In genomic region chr20:1388706-1389483, GRCh38 we compare ENCODE assay signal across 10 cellular contexts.
DNase-seq lines count a peak whose midpoint lies in the region; ATAC-seq, FAIRE-seq and TF ChIP-seq lines count a peak whose summit lies in the region.
"Had no signal": no experiment of that assay in that cellular context is flagged by ENCODE, and none has a peak within 500 bp of the region (broad histone marks: within the 10 kb centered on the region; RNA-seq: fewer than 3 reads in every experiment).

No MANE protein-coding gene starts in this region.

- peaks cover 70% of the 10 kb centered on the region for H3K4me1 Mint-ChIP-seq in central memory CD8-positive, alpha-beta T cell

- peak overlapping the region; percentile 86 for H3K4me3 Mint-ChIP-seq in central memory CD8-positive, alpha-beta T cell

- no peaks in the 10 kb centered on the region for H3K9me3 Mint-ChIP-seq in central memory CD8-positive, alpha-beta T cell

- no peak for TF ChIP-seq CTCF in DOHH2 (IDR thresholded peaks at IDR 0.05; ENCODE audit: low read depth, low read length, poor library complexity, severe bottlenecking)
- TF ChIP-seq CTCF in neutrophil (IDR thresholded peaks at IDR 0.05), result no peak

- H3K4me1 ChIP-seq in DOHH2 (ENCODE audit: control insufficient read depth, low read length) (peaks cover 44% of the 10 kb centered on the region), neutrophil (ENCODE audit: control insufficient read depth in 1 of 2, insufficient read depth in 1 of 2, low read depth in 1 of 2, low read length in 1 of 2) (peaks cover 89 to 93% of the 10 kb centered on the region in 2 experiments)

- H3K27ac ChIP-seq in DOHH2 (ENCODE audit: low read depth, low read length) (no peak overlapping the region), neutrophil (peak overlapping the region; percentile 96)

- ATAC-seq in central memory CD8-positive, alpha-beta T cell (replicated peaks; ENCODE audit: extremely low read depth, poor library complexity, severe bottlenecking), result peak; percentile 15
- ATAC-seq in GM19452 (IDR thresholded peaks at IDR 0.05; ENCODE audit: unreplicated experiment), result no peak

- peaks cover 9% of the 10 kb centered on the region for H3K36me3 Mint-ChIP-seq in central memory CD8-positive, alpha-beta T cell (ENCODE audit: insufficient read depth)

- no peaks in the 10 kb centered on the region for H3K27me3 ChIP-seq in DOHH2 (ENCODE audit: control insufficient read depth, low read length)
- no peaks in the 10 kb centered on the region for H3K27me3 ChIP-seq in neutrophil

- H3K27me3 Mint-ChIP-seq in central memory CD8-positive, alpha-beta T cell, result no peaks in the 10 kb centered on the region

- FAIRE-seq in urothelium cell line (lab: Jason Lieb, UNC), result no peak

- H3K27ac Mint-ChIP-seq in central memory CD8-positive, alpha-beta T cell (ENCODE audit: low read depth), result peak overlapping the region; percentile 63

- H3K36me3 ChIP-seq in DOHH2 (ENCODE audit: control insufficient read depth, low read length) (peaks cover 55% of the 10 kb centered on the region), neutrophil (peaks cover 16% of the 10 kb centered on the region)

- H3K9me2 ChIP-seq in DOHH2 (replicated peaks; ENCODE audit: control insufficient read depth, low read length), result no peaks in the 10 kb centered on the region

- H3K9me3 ChIP-seq in DOHH2 (ENCODE audit: control insufficient read depth, insufficient read depth, low read length) (no peaks in the 10 kb centered on the region), neutrophil (no peaks in the 10 kb centered on the region)

- DNase-seq in NOMO-1 treated with DMSO at 0.1 percent for 48 hours (lab: John Stamatoyannopoulos, UW; ENCODE audit: unreplicated experiment), result peak; percentile 38
- no peak for DNase-seq in central memory CD8-positive, alpha-beta T cell (ENCODE audit: low spot score in 2 of 2)
- no peak for DNase-seq in iPS-NIHi11 (ENCODE audit: low spot score)
- no peak for DNase-seq in EL
- no peak for DNase-seq in urothelium cell line (ENCODE audit: low spot score)
- DNase-seq: NCI-H526; stimulated activated CD4-positive, alpha-beta T cell treated with anti-CD3 and anti-CD28 coated beads, Interleukin-12 subunit alpha, Interleukin-12 subunit beta, amount 100 ng/mL, for 4 hours had no signal

- H3K79me2 ChIP-seq in DOHH2 (ENCODE audit: control insufficient read depth, low read length), result peaks cover 89% of the 10 kb centered on the region

- H4K20me1 ChIP-seq in DOHH2 (ENCODE audit: control insufficient read depth, insufficient read depth, low read depth, low read length), result peaks cover 55% of the 10 kb centered on the region

- H3F3A ChIP-seq in DOHH2 (ENCODE audit: control insufficient read depth, insufficient read depth), result no peaks in the 10 kb centered on the region

- peak overlapping the region; percentile 46 for H3K4me2 ChIP-seq in DOHH2 (ENCODE audit: low read length)

- peak overlapping the region; percentile 37 for H3K4me3 ChIP-seq in DOHH2 (ENCODE audit: low read length)
- H3K4me3 ChIP-seq in neutrophil (ENCODE audit: low read depth in 1 of 2, low read length in 1 of 2), result peak overlapping the region; percentile 55 to 79
